In genomic region chr1:60034999-60035398, GRCh38 we compare ENCODE assay signal across 26 cellular contexts. TPM values are rescaled to one million over a fixed set of nuclear protein-coding genes. Genes with fewer than 3 reads are reported as not detected.
"Had no signal": no experiment of that assay in that cellular context is flagged by ENCODE, and none has a peak within 500 bp of the region (broad histone marks: within the 10 kb centered on the region; RNA-seq: fewer than 3 reads in every experiment).

No MANE protein-coding gene starts in this region.

- H3K36me3 Mint-ChIP-seq: activated CD4-positive, alpha-beta memory T cell treated with anti-CD3 and anti-CD28 coated beads for 36 hours; activated naive CD8-positive, alpha-beta T cell treated with anti-CD3 and anti-CD28 coated beads, Interleukin-2, amount 10 ng/mL, durations not matched to agents 7 days and 5 days; naive thymus-derived CD8-positive, alpha-beta T cell had no signal

- H3K4me3 ChIP-seq: body of pancreas, esophagus muscularis mucosa, gastroesophageal sphincter, heart left ventricle, ovary, psoas muscle, stomach, testis, upper lobe of left lung had no signal

- H3K27me3 Mint-ChIP-seq: activated B cell treated with CpG ODN at 0.5 μM for 24 hours; activated CD4-positive, alpha-beta memory T cell treated with anti-CD3 and anti-CD28 coated beads for 36 hours had no signal

- H3K4me1 ChIP-seq: body of pancreas, esophagus muscularis mucosa, gastroesophageal sphincter, heart left ventricle, psoas muscle, stomach, testis, upper lobe of left lung had no signal

- H3K36me3 ChIP-seq: esophagus muscularis mucosa, gastroesophageal sphincter, heart left ventricle, ovary, stomach, upper lobe of left lung had no signal

- H3K27me3 ChIP-seq: body of pancreas, esophagus muscularis mucosa, gastroesophageal sphincter, heart left ventricle, ovary, stomach, testis, upper lobe of left lung had no signal

- FAIRE-seq: endothelial cell of umbilical vein, kidney, small intestine had no signal

- H3K9me3 Mint-ChIP-seq: activated B cell treated with CpG ODN at 0.5 μM for 24 hours; activated CD4-positive, alpha-beta memory T cell treated with anti-CD3 and anti-CD28 coated beads for 36 hours; activated naive CD8-positive, alpha-beta T cell treated with anti-CD3 and anti-CD28 coated beads, Interleukin-2, amount 10 ng/mL, durations not matched to agents 7 days and 5 days; naive thymus-derived CD8-positive, alpha-beta T cell had no signal

- DNase-seq: activated B cell treated with CpG ODN at 0.5 μM for 24 hours; activated CD4-positive, alpha-beta memory T cell treated with anti-CD3 and anti-CD28 coated beads for 36 hours; activated CD4-positive, alpha-beta T cell treated with anti-CD3 and anti-CD28 coated beads for 4 hours; activated naive CD4-positive, alpha-beta T cell; activated naive CD8-positive, alpha-beta T cell treated with anti-CD3 and anti-CD28 coated beads, Interleukin-2, amount 10 ng/mL, durations not matched to agents 7 days and 5 days; body of pancreas; dermis blood vessel endothelial cell; effector memory CD4-positive, alpha-beta T cell; heart left ventricle; kidney; naive thymus-derived CD8-positive, alpha-beta T cell; ovary; psoas muscle; right cardiac atrium; small intestine; stimulated activated CD4-positive, alpha-beta T cell treated with anti-CD3 and anti-CD28 coated beads, Interleukin-15, amount 100 ng/mL, for 24 hours; stimulated activated CD4-positive, alpha-beta T cell treated with anti-CD3 and anti-CD28 coated beads, Interleukin-2, amount 100 ng/mL, for 48 hours; stomach; testis; upper lobe of left lung had no signal

- H3K9me3 ChIP-seq: body of pancreas, esophagus muscularis mucosa, gastroesophageal sphincter, heart left ventricle, ovary, psoas muscle, stomach, testis, upper lobe of left lung had no signal

- ATAC-seq: body of pancreas; gastroesophageal sphincter; heart left ventricle; naive thymus-derived CD8-positive, alpha-beta T cell; psoas muscle; right cardiac atrium had no signal

- H3K4me1 Mint-ChIP-seq: activated B cell treated with CpG ODN at 0.5 μM for 24 hours; activated naive CD8-positive, alpha-beta T cell treated with anti-CD3 and anti-CD28 coated beads, Interleukin-2, amount 10 ng/mL, durations not matched to agents 7 days and 5 days; naive thymus-derived CD8-positive, alpha-beta T cell had no signal

- H3K27ac ChIP-seq: body of pancreas, esophagus muscularis mucosa, gastroesophageal sphincter, heart left ventricle, ovary, psoas muscle, stomach, testis, upper lobe of left lung had no signal

- H3K27ac Mint-ChIP-seq: activated B cell treated with CpG ODN at 0.5 μM for 24 hours; activated CD4-positive, alpha-beta memory T cell treated with anti-CD3 and anti-CD28 coated beads for 36 hours; activated naive CD8-positive, alpha-beta T cell treated with anti-CD3 and anti-CD28 coated beads, Interleukin-2, amount 10 ng/mL, durations not matched to agents 7 days and 5 days; naive thymus-derived CD8-positive, alpha-beta T cell had no signal

- H3K4me3 Mint-ChIP-seq: activated B cell treated with CpG ODN at 0.5 μM for 24 hours; activated CD4-positive, alpha-beta memory T cell treated with anti-CD3 and anti-CD28 coated beads for 36 hours; activated naive CD8-positive, alpha-beta T cell treated with anti-CD3 and anti-CD28 coated beads, Interleukin-2, amount 10 ng/mL, durations not matched to agents 7 days and 5 days; naive thymus-derived CD8-positive, alpha-beta T cell had no signal

RNA-seq across cellular contexts. Expression of gene C1orf87, which starts 38.6 kb away (rescaled TPM):
- total RNA-seq: activated B cell treated with CpG ODN at 0.5 μM for 24 hours; activated CD4-positive, alpha-beta memory T cell treated with anti-CD3 and anti-CD28 coated beads for 36 hours; activated naive CD8-positive, alpha-beta T cell treated with anti-CD3 and anti-CD28 coated beads, Interleukin-2, amount 10 ng/mL, durations not matched to agents 7 days and 5 days; body of pancreas; cardiac septum; dermis blood vessel endothelial cell; endothelial cell of umbilical vein; esophagus muscularis mucosa; heart left ventricle; liver; mesenteric fat pad; naive thymus-derived CD8-positive, alpha-beta T cell; psoas muscle; right cardiac atrium; stomach had no signal
- polyA plus RNA-seq: endothelial cell of umbilical vein; heart left ventricle; liver; naive thymus-derived CD8-positive, alpha-beta T cell; psoas muscle; right cardiac atrium; small intestine; stomach had no signal
